ENCODE assay signal across 7 cellular contexts in genomic region chr11:59668188-59668949, GRCh38. TPM values are rescaled to one million over a fixed set of nuclear protein-coding genes. Genes with fewer than 3 reads are reported as not detected.
DNase-seq lines count a peak whose midpoint lies in the region; ATAC-seq, FAIRE-seq and TF ChIP-seq lines count a peak whose summit lies in the region.

No MANE protein-coding gene starts in this region.

- no peaks in the 10 kb centered on the region for H3K9me2 ChIP-seq in HCT116 (ENCODE audit: insufficient read depth)

- no peaks in the 10 kb centered on the region for H3K27me3 Mint-ChIP-seq in activated CD8-positive, alpha-beta T cell treated with anti-CD3 and anti-CD28 coated beads, Interleukin-2, amount 10 ng/mL, durations not matched to agents 7 days and 5 days (ENCODE audit: low read depth)
- peaks cover 7% of the 10 kb centered on the region for H3K27me3 Mint-ChIP-seq in endothelial cell (ENCODE audit: unreplicated experiment)

- POLR2A ChIA-PET in HCT116 (lab: Charles Lee), result interaction anchor here (0.7 to 1.4 kb wide), 3 partner anchors 16 to 88 kb away, joined by 4 to 9 read pairs (median 4); partner anchors contain the start of gene OSBP
- POLR2A ChIA-PET in activated CD8-positive, alpha-beta T cell treated with anti-CD3 and anti-CD28 coated beads, Interleukin-2, amount 10 ng/mL, durations not matched to agents 7 days and 5 days (lab: Charles Lee), result interaction anchor here (0.6 to 4.7 kb wide), 11 partner anchors 8 to 143 kb away, joined by 3 to 30 read pairs (median 3); partner anchors contain the start of genes MRPL16 and OSBP

- H4K20me1 ChIP-seq in HCT116 (ENCODE audit: insufficient read depth), result peaks cover 6% of the 10 kb centered on the region; the same call in 1 of the 2 replicates

- H3K4me3 Mint-ChIP-seq in activated CD8-positive, alpha-beta T cell treated with anti-CD3 and anti-CD28 coated beads, Interleukin-2, amount 10 ng/mL, durations not matched to agents 7 days and 5 days, result peak overlapping the region; percentile 86
- peak overlapping the region; percentile 96 for H3K4me3 Mint-ChIP-seq in endothelial cell (ENCODE audit: unreplicated experiment)

- BruUV-seq in HCT116 (replicated peaks; lab: Mats Ljungman, UMichigan), result no TSS peak

- peak overlapping the region; percentile 78 to 90 for H3K4me3 ChIP-seq in HCT116 (replicated peaks in 1 of 2; ENCODE audit: low read depth in 1 of 2, low read length in 2 of 2)
- H3K4me3 ChIP-seq in mucosa of stomach (ENCODE audit: low read length), result peak overlapping the region; percentile 93

- H3K9me3 Mint-ChIP-seq in activated CD8-positive, alpha-beta T cell treated with anti-CD3 and anti-CD28 coated beads, Interleukin-2, amount 10 ng/mL, durations not matched to agents 7 days and 5 days (ENCODE audit: insufficient read depth), result no peaks in the 10 kb centered on the region
- H3K9me3 Mint-ChIP-seq in endothelial cell (ENCODE audit: unreplicated experiment), result no peaks in the 10 kb centered on the region

- peak overlapping the region; percentile 41 for H3K27ac ChIP-seq in HCT116 (ENCODE audit: low read depth, low read length)

- intact Hi-C loops in HCT116 (cut with micrococcal nuclease), result no loop called here

- TF ChIP-seq POLR2A in GM12891 (IDR thresholded peaks at IDR 0.05; ENCODE audit: low read depth, low read length) (0 out of 2 replicates have a peak, but pooled peaks have one; percentile 11), HCT116 (IDR thresholded peaks at IDR 0.05; ENCODE audit: borderline replicate concordance, extremely low read depth, insufficient read depth, insufficient read length) (no peak)

- H3K27me3 ChIP-seq in HCT116 (ENCODE audit: insufficient read depth, low read length) (no peaks in the 10 kb centered on the region), mucosa of stomach (ENCODE audit: control insufficient read depth, insufficient read depth, low read length) (no peaks in the 10 kb centered on the region)

- peaks cover 51% of the 10 kb centered on the region for H3K79me2 ChIP-seq in HCT116 (ENCODE audit: insufficient read depth, low read length)

- H2AFZ ChIP-seq in HCT116 (ENCODE audit: low read depth, low read length, poor library complexity, severe bottlenecking), result no peak overlapping the region

- peak in 2 of 3 experiments; percentile 25 to 26; a peak in 3 of 6 replicates for TF ChIP-seq CTCF in HCT116 (IDR thresholded peaks at IDR 0.05 in 2 of 3, conservative IDR thresholded peaks at IDR 0.05 in 1 of 3; ENCODE audit: borderline replicate concordance in 1 of 3, insufficient read depth in 1 of 3, low read depth in 2 of 3, low read length in 2 of 3)
- TF ChIP-seq CTCF in endothelial cell (IDR thresholded peaks at IDR 0.05; ENCODE audit: unreplicated experiment), result peak; percentile 15

- DNase-seq in GM12891 (ENCODE audit: insufficient read length, low spot score), result peak; percentile 49
- no peak for DNase-seq in HCT116 (ENCODE audit: low read depth, low spot score)
- peak; percentile 69 for DNase-seq in NAMALWA (ENCODE audit: low spot score)
- no peak for DNase-seq in activated CD8-positive, alpha-beta T cell treated with anti-CD3 and anti-CD28 coated beads, Interleukin-2, amount 10 ng/mL, durations not matched to agents 7 days and 5 days
- DNase-seq in endothelial cell (ENCODE audit: low spot score), result peak; percentile 26
- DNase-seq in stimulated activated CD8-positive, alpha-beta memory T cell treated with anti-CD3 and anti-CD28 coated beads, Interleukin-7, amount 100 ng/mL, for 1 hour (ENCODE audit: low read depth in 2 of 2), result peak; percentile 27 to 41

- CTCF ChIA-PET in HCT116 (lab: Charles Lee), result interaction anchor here (1.0 to 1.9 kb wide), 4 partner anchors 9 to 482 kb away, joined by 3 to 6 read pairs (median 4); no protein-coding TSS in a partner anchor
- CTCF ChIA-PET in activated CD8-positive, alpha-beta T cell treated with anti-CD3 and anti-CD28 coated beads, Interleukin-2, amount 10 ng/mL, durations not matched to agents 7 days and 5 days (lab: Charles Lee), result interaction anchor here (0.6 to 2.2 kb wide), 13 partner anchors 9 to 524 kb away, joined by 3 to 8 read pairs (median 4); partner anchors contain the start of genes MRPL16 and OSBP

- peak overlapping the region; percentile 83 for H3K9ac ChIP-seq in HCT116 (ENCODE audit: low read length)
- H3K9ac ChIP-seq in mucosa of stomach (ENCODE audit: low read length), result peak overlapping the region; percentile 78

- H3K36me3 Mint-ChIP-seq in activated CD8-positive, alpha-beta T cell treated with anti-CD3 and anti-CD28 coated beads, Interleukin-2, amount 10 ng/mL, durations not matched to agents 7 days and 5 days (ENCODE audit: low read depth), result peaks cover 35% of the 10 kb centered on the region
- peaks cover 26% of the 10 kb centered on the region for H3K36me3 Mint-ChIP-seq in endothelial cell (ENCODE audit: low read depth, unreplicated experiment)

- peak overlapping the region; percentile 96 for H3K27ac Mint-ChIP-seq in activated CD8-positive, alpha-beta T cell treated with anti-CD3 and anti-CD28 coated beads, Interleukin-2, amount 10 ng/mL, durations not matched to agents 7 days and 5 days
- peak overlapping the region; percentile 66 for H3K27ac Mint-ChIP-seq in endothelial cell (ENCODE audit: unreplicated experiment)

- peak; percentile 68 for FAIRE-seq in GM12891 (lab: Jason Lieb, UNC)

- RAD21 ChIA-PET in HCT116 (lab: Charles Lee; ENCODE audit: low non-redundant PET in 1 of 2, low total read pairs in 2 of 2, uncharacterized antibody in 2 of 2, unreplicated experiment in 2 of 2), result interaction anchor here in 1 of 2 experiments (1.2 kb wide), 1 partner anchor 113 kb away, joined by 6 read pairs; no protein-coding TSS in a partner anchor

- no peak for TF ChIP-seq RAD21 in HCT116 (IDR thresholded peaks at IDR 0.05; ENCODE audit: low read depth)

- H3K4me2 ChIP-seq in HCT116 (ENCODE audit: low read length), result peak overlapping the region; percentile 87

- H3K4me1 ChIP-seq in HCT116 (ENCODE audit: control insufficient read depth in 1 of 2, insufficient read depth in 2 of 2, low read length in 2 of 2) (peaks cover 13 to 23% of the 10 kb centered on the region in 2 experiments; a peak in 3 of 4 replicates), mucosa of stomach (ENCODE audit: control insufficient read depth, insufficient read depth, low read length) (peaks cover 18% of the 10 kb centered on the region)

- peaks cover 12 to 26% of the 10 kb centered on the region in 2 experiments for H3K36me3 ChIP-seq in HCT116 (ENCODE audit: control insufficient read depth in 1 of 2, insufficient read depth in 2 of 2, low read length in 2 of 2)
- peaks cover 4% of the 10 kb centered on the region for H3K36me3 ChIP-seq in mucosa of stomach (ENCODE audit: control insufficient read depth, insufficient read depth, low read length)

- peaks cover 42% of the 10 kb centered on the region for H3K4me1 Mint-ChIP-seq in activated CD8-positive, alpha-beta T cell treated with anti-CD3 and anti-CD28 coated beads, Interleukin-2, amount 10 ng/mL, durations not matched to agents 7 days and 5 days (ENCODE audit: low read depth)
- peaks cover 22% of the 10 kb centered on the region for H3K4me1 Mint-ChIP-seq in endothelial cell (ENCODE audit: unreplicated experiment)

- peak; percentile 48 for ATAC-seq in HCT116
- ATAC-seq in activated CD8-positive, alpha-beta T cell treated with anti-CD3 and anti-CD28 coated beads, Interleukin-2, amount 10 ng/mL, durations not matched to agents 7 days and 5 days, result peak; percentile 32

- H3K9me3 ChIP-seq in HCT116 (ENCODE audit: control insufficient read depth in 1 of 2, insufficient read depth in 1 of 2, low read depth in 1 of 2, low read length in 2 of 2), result no peaks in the 10 kb centered on the region
- H3K9me3 ChIP-seq in mucosa of stomach (ENCODE audit: control insufficient read depth, low read length), result no peaks in the 10 kb centered on the region

TF ChIP-seq in GM12891, 5 proteins besides CTCF, POLR2A, EP300 and RAD21:
- TF ChIP-seq PAX5 (IDR thresholded peaks at IDR 0.05; ENCODE audit: insufficient read depth, low read length, severe bottlenecking), result no peak
- no peak for TF ChIP-seq TAF1 (IDR thresholded peaks at IDR 0.05; ENCODE audit: low read depth, low read length)
- no peak for TF ChIP-seq POU2F2 (IDR thresholded peaks at IDR 0.05; ENCODE audit: low read depth, low read length)
- no peak for TF ChIP-seq SPI1 (IDR thresholded peaks at IDR 0.05; ENCODE audit: low read depth, low read length)
- no peak for TF ChIP-seq POLR2AphosphoS5 (IDR thresholded peaks at IDR 0.05; ENCODE audit: low read depth, low read length)

TF ChIP-seq in HCT116, 20 proteins besides CTCF, POLR2A, EP300 and RAD21 (continues in another document):
- 0 out of 2 replicates have a peak, but pooled peaks have one; percentile 6 for TF ChIP-seq POLR2AphosphoS5 (IDR thresholded peaks at IDR 0.05; ENCODE audit: low read depth, low read length)
- no peak for TF ChIP-seq MAX (IDR thresholded peaks at IDR 0.05)
- TF ChIP-seq CEBPB (IDR thresholded peaks at IDR 0.05; ENCODE audit: low read depth), result no peak
- no peak for TF ChIP-seq CBX3 (IDR thresholded peaks at IDR 0.05; ENCODE audit: low read depth)
- no peak for TF ChIP-seq FOSL1 (IDR thresholded peaks at IDR 0.05; ENCODE audit: low read depth)
- no peak for TF ChIP-seq EZH2 (IDR thresholded peaks at IDR 0.05)

RNA-seq across cellular contexts. Expression of gene PATL1, which starts 0.5 kb away (rescaled TPM):
- polyA plus RNA-seq in GM12891 (2012; ENCODE audit: low read depth, missing spikeins), result 26.1 TPM
- 37.6 TPM for total RNA-seq in HCT116 (2021; ENCODE audit: unreplicated experiment)
- 25.1 and 28.0 TPM in 2 replicates for polyA plus RNA-seq in HCT116 (2012)
- 10 to 100 TPM; 47.8 to 49.9 TPM for total RNA-seq in activated CD8-positive, alpha-beta T cell treated with anti-CD3 and anti-CD28 coated beads, Interleukin-2, amount 10 ng/mL, durations not matched to agents 7 days and 5 days
- 36.1 TPM for total RNA-seq in endothelial cell (ENCODE audit: unreplicated experiment)

RNA-seq across cellular contexts. Expression of gene OR10V1, which starts 45.3 kb away (rescaled TPM):
- not detected for polyA plus RNA-seq in GM12891 (2012; ENCODE audit: low read depth, missing spikeins)
- total RNA-seq in HCT116 (2021; ENCODE audit: unreplicated experiment) (not detected), endothelial cell (ENCODE audit: unreplicated experiment) (not detected)
- not detected in 2 replicates for polyA plus RNA-seq in HCT116 (2012)
- total RNA-seq in activated CD8-positive, alpha-beta T cell treated with anti-CD3 and anti-CD28 coated beads, Interleukin-2, amount 10 ng/mL, durations not matched to agents 7 days and 5 days, result not detected

RNA-seq across cellular contexts. Expression of gene OSBP, which starts 52.8 kb away (rescaled TPM):
- 17.7 TPM for polyA plus RNA-seq in GM12891 (2012; ENCODE audit: low read depth, missing spikeins)
- total RNA-seq in HCT116 (2021; ENCODE audit: unreplicated experiment) (43.8 TPM), endothelial cell (ENCODE audit: unreplicated experiment) (39.5 TPM)
- polyA plus RNA-seq in HCT116 (2012), result 27.2 and 28.3 TPM in 2 replicates
- total RNA-seq in activated CD8-positive, alpha-beta T cell treated with anti-CD3 and anti-CD28 coated beads, Interleukin-2, amount 10 ng/mL, durations not matched to agents 7 days and 5 days, result 10 to 100 TPM; 34.4 to 38.6 TPM

Comparison
In these comparisons a context has a peak if more than half of its experiments do, and no peak if none do; other contexts are left out.
1. DNase-seq: peak in GM12891 (single experiment), NAMALWA (single experiment), endothelial cell (single experiment) and stimulated activated CD8-positive, alpha-beta memory T cell treated with anti-CD3 and anti-CD28 coated beads, Interleukin-7, amount 100 ng/mL, for 1 hour (2 of 2); none in HCT116 (single experiment) and activated CD8-positive, alpha-beta T cell treated with anti-CD3 and anti-CD28 coated beads, Interleukin-2, amount 10 ng/mL, durations not matched to agents 7 days and 5 days (single experiment).